In genomic region chr5:96067902-96068614, GRCh38 we compare ENCODE assay signal across 10 cellular contexts.
DNase-seq lines count a peak whose midpoint lies in the region; ATAC-seq, FAIRE-seq and TF ChIP-seq lines count a peak whose summit lies in the region.
"Had no signal": no experiment of that assay in that cellular context is flagged by ENCODE, and none has a peak within 500 bp of the region (broad histone marks: within the 10 kb centered on the region; RNA-seq: fewer than 3 reads in every experiment).

No MANE protein-coding gene starts in this region.

- no peak for TF ChIP-seq POLR2A in gastrocnemius medialis (IDR thresholded peaks at IDR 0.05)

- H3K27ac ChIP-seq in gastrocnemius medialis, result no peak overlapping the region
- no peak overlapping the region for H3K27ac ChIP-seq in CD8-positive, alpha-beta T cell (ENCODE audit: low read depth, low read length)
- H3K27ac ChIP-seq: neutrophil, transverse colon had no signal

- peak overlapping the region; percentile 47 for H3K4me3 Mint-ChIP-seq in Calu3 (ENCODE audit: low read depth, unreplicated experiment)
- no peak overlapping the region for H3K4me3 Mint-ChIP-seq in CD8-positive, alpha-beta T cell

- H3K27ac Mint-ChIP-seq in Calu3 (ENCODE audit: unreplicated experiment), result peak overlapping the region; percentile 74
- no peak overlapping the region for H3K27ac Mint-ChIP-seq in CD8-positive, alpha-beta T cell

- in situ Hi-C loops in astrocyte of the cerebellum (cut with HindIII; ENCODE audit: low sequenced_read_pairs) (no loop called here), gastrocnemius medialis (cut with MboI; ENCODE audit: low sequenced_read_pairs in 4 of 4) (no loop called here)

- no peaks in the 10 kb centered on the region for H3K36me3 ChIP-seq in mucosa of descending colon (ENCODE audit: low read depth)
- no peaks in the 10 kb centered on the region for H3K36me3 ChIP-seq in gastrocnemius medialis
- no peaks in the 10 kb centered on the region for H3K36me3 ChIP-seq in CD8-positive, alpha-beta T cell (ENCODE audit: insufficient read depth, low read length)
- H3K36me3 ChIP-seq: neutrophil, transverse colon had no signal

- ATAC-seq in mucosa of descending colon, result peak; percentile 79
- ATAC-seq in HG03442 (IDR thresholded peaks at IDR 0.05; ENCODE audit: unreplicated experiment), result no peak
- ATAC-seq in gastrocnemius medialis, result no peak
- ATAC-seq in CD8-positive, alpha-beta T cell, result no peak

- H3K9me3 Mint-ChIP-seq in Calu3 (ENCODE audit: low read depth, unreplicated experiment), result peaks cover 4% of the 10 kb centered on the region
- H3K9me3 Mint-ChIP-seq in CD8-positive, alpha-beta T cell, result no peaks in the 10 kb centered on the region

- intact Hi-C loops in Calu3 (cut with micrococcal nuclease; ENCODE audit: unreplicated experiment), result no loop called here
- intact Hi-C loops in mucosa of descending colon (cut with DNase I, micrococcal nuclease), result no loop called here
- intact Hi-C loops in gastrocnemius medialis (cut with DNase I; ENCODE audit: low total_unique reads), result no loop called here
- intact Hi-C loops in CD8-positive, alpha-beta T cell (cut with DNase I, micrococcal nuclease), result no loop called here

- no peaks in the 10 kb centered on the region for H3K36me3 Mint-ChIP-seq in Calu3 (ENCODE audit: insufficient read depth, unreplicated experiment)
- no peaks in the 10 kb centered on the region for H3K36me3 Mint-ChIP-seq in CD8-positive, alpha-beta T cell

- H3K9me3 ChIP-seq in mucosa of descending colon (no peaks in the 10 kb centered on the region), gastrocnemius medialis (no peaks in the 10 kb centered on the region)
- H3K9me3 ChIP-seq in CD8-positive, alpha-beta T cell (ENCODE audit: low read length), result no peaks in the 10 kb centered on the region
- H3K9me3 ChIP-seq: neutrophil, transverse colon had no signal

- FAIRE-seq in HTR-8/SVneo (lab: Jason Lieb, UNC), result peak; percentile 74

- POLR2A ChIA-PET in CD8-positive, alpha-beta T cell (lab: Charles Lee), result no interaction called here

- no peaks in the 10 kb centered on the region for H3K27me3 Mint-ChIP-seq in Calu3 (ENCODE audit: unreplicated experiment)
- no peaks in the 10 kb centered on the region for H3K27me3 Mint-ChIP-seq in CD8-positive, alpha-beta T cell (ENCODE audit: low read depth)

- H3K4me1 Mint-ChIP-seq in Calu3 (ENCODE audit: low read depth, unreplicated experiment), result peaks cover 52% of the 10 kb centered on the region
- H3K4me1 Mint-ChIP-seq in CD8-positive, alpha-beta T cell (ENCODE audit: low read depth), result no peaks in the 10 kb centered on the region

- TF ChIP-seq CTCF in Calu3 (IDR thresholded peaks at IDR 0.05; ENCODE audit: unreplicated experiment), result no peak
- no peak for TF ChIP-seq CTCF in astrocyte of the cerebellum (IDR thresholded peaks at IDR 0.05; ENCODE audit: low read depth, low read length, missing control alignments)
- no peak for TF ChIP-seq CTCF in mucosa of descending colon (IDR thresholded peaks at IDR 0.05)
- no peak for TF ChIP-seq CTCF in gastrocnemius medialis (IDR thresholded peaks at IDR 0.05 in 4 of 5, conservative IDR thresholded peaks at IDR 0.05 in 1 of 5)
- no peak for TF ChIP-seq CTCF in CD8-positive, alpha-beta T cell (IDR thresholded peaks at IDR 0.05)

- CTCF ChIA-PET in Calu3 (lab: Charles Lee), result no interaction called here
- CTCF ChIA-PET in CD8-positive, alpha-beta T cell (lab: Charles Lee), result no interaction called here

- no peak overlapping the region for H3K4me3 ChIP-seq in astrocyte of the cerebellum (ENCODE audit: low read depth, low read length)
- H3K4me3 ChIP-seq in mucosa of descending colon, result no peak overlapping the region
- H3K4me3 ChIP-seq in gastrocnemius medialis, result no peak overlapping the region
- H3K4me3 ChIP-seq in CD8-positive, alpha-beta T cell (ENCODE audit: low read depth, low read length), result no peak overlapping the region
- H3K4me3 ChIP-seq: transverse colon had no signal

- no TSS peak for BruUV-seq in Calu3 (replicated peaks; lab: Mats Ljungman, UMichigan)

- H3K4me1 ChIP-seq in mucosa of descending colon (ENCODE audit: low read depth), result peaks cover 9% of the 10 kb centered on the region
- H3K4me1 ChIP-seq in gastrocnemius medialis, result no peaks in the 10 kb centered on the region
- no peaks in the 10 kb centered on the region for H3K4me1 ChIP-seq in CD8-positive, alpha-beta T cell (ENCODE audit: insufficient read depth, low read length)

- no peaks in the 10 kb centered on the region for H3K27me3 ChIP-seq in gastrocnemius medialis
- no peaks in the 10 kb centered on the region for H3K27me3 ChIP-seq in CD8-positive, alpha-beta T cell (ENCODE audit: insufficient read depth, low read length)
- H3K27me3 ChIP-seq: neutrophil, transverse colon had no signal

- DNase-seq in Calu3 (peak; percentile 45), HTR-8/SVneo (ENCODE audit: insufficient read length, low spot score) (peak; percentile 70), astrocyte of the cerebellum (ENCODE audit: low read depth) (peak; percentile 39), mucosa of descending colon (peak in 2 of 3 donors; percentile 5 to 23), GM19238 (ENCODE audit: insufficient read length, low spot score) (no peak), gastrocnemius medialis (no peak)
- no peak for DNase-seq in CD8-positive, alpha-beta T cell
- DNase-seq: transverse colon had no signal

Comparison
In these comparisons a context has a peak if more than half of its experiments do, and no peak if none do; other contexts are left out.
1. DNase-seq: peak in Calu3 (single experiment), HTR-8/SVneo (single experiment), astrocyte of the cerebellum (single experiment) and mucosa of descending colon (2 of 3); none in GM19238 (single experiment), gastrocnemius medialis (0 of 2) and CD8-positive, alpha-beta T cell (0 of 7).